ENCODE assay signal across 25 cellular contexts in genomic region chrX:38935561-38935960, GRCh38.
DNase-seq lines count a peak whose midpoint lies in the region; ATAC-seq, FAIRE-seq and TF ChIP-seq lines count a peak whose summit lies in the region.
"Had no signal": no experiment of that assay in that cellular context is flagged by ENCODE, and none has a peak within 500 bp of the region (broad histone marks: within the 10 kb centered on the region; RNA-seq: fewer than 3 reads in every experiment).

No MANE protein-coding gene starts in this region.

- H2AFZ ChIP-seq in GM12878 (ENCODE audit: control insufficient read depth, low read depth, low read length): no peak overlapping the region
- H2AFZ ChIP-seq in GM23338: no peak overlapping the region

- intact Hi-C loops in GM12878 (cut with micrococcal nuclease; ENCODE audit: unreplicated experiment) (no loop called here), left ventricle myocardium superior (cut with micrococcal nuclease) (no loop called here)

- ATAC-seq in GM19328 (IDR thresholded peaks at IDR 0.05; ENCODE audit: unreplicated experiment) (peak; percentile 49), HG02870 (IDR thresholded peaks at IDR 0.05; ENCODE audit: unreplicated experiment) (peak; percentile 71), GM12878 (peak; percentile 25; the same call in 2 of the 3 replicates), left ventricle myocardium superior (no peak), GM23338 (no peak)
- ATAC-seq: K562, Panc1 had no signal

- H3K4me1 ChIP-seq in GM12878 (ENCODE audit: control insufficient read depth, insufficient read depth, low read length) (no peaks in the 10 kb centered on the region), GM23338 (ENCODE audit: insufficient read depth) (no peaks in the 10 kb centered on the region)

- TF ChIP-seq EP300 in GM12878 (IDR thresholded peaks at IDR 0.05; ENCODE audit: borderline replicate concordance in 1 of 2, control insufficient read depth in 1 of 2, low read depth in 2 of 2, low read length in 2 of 2): no peak

- POLR2A ChIA-PET in GM12878 (lab: Charles Lee): interaction anchor here (0.6 kb wide), 1 partner anchor 224 kb away, joined by 4 read pairs; no protein-coding TSS in a partner anchor

- no TSS peak for BruUV-seq in GM12878 (replicated peaks; lab: Mats Ljungman, UMichigan)

- RAD21 ChIA-PET in GM12878 (lab: Charles Lee; ENCODE audit: unreplicated experiment): no interaction called here

- no peaks in the 10 kb centered on the region for H3K9me3 Mint-ChIP-seq in GM23338
- H3K9me3 Mint-ChIP-seq: CD8-positive, alpha-beta memory T cell had no signal

- H3K36me3 Mint-ChIP-seq in GM23338 (ENCODE audit: low read depth): no peaks in the 10 kb centered on the region

- no peaks in the 10 kb centered on the region for H3F3A ChIP-seq in GM23338 (replicated peaks; ENCODE audit: low read depth)

- H3K27ac Mint-ChIP-seq in GM23338: no peak overlapping the region
- H3K27ac Mint-ChIP-seq: CD8-positive, alpha-beta memory T cell had no signal

- H3K4me3 Mint-ChIP-seq in GM23338: no peak overlapping the region
- H3K4me3 Mint-ChIP-seq: CD8-positive, alpha-beta memory T cell had no signal

- no peak for TF ChIP-seq CTCF in GM12865 (IDR thresholded peaks at IDR 0.05; ENCODE audit: insufficient read depth, low read depth, low read length, missing control alignments)
- TF ChIP-seq CTCF in GM12878 (IDR thresholded peaks at IDR 0.05 in 2 of 3, conservative IDR thresholded peaks at IDR 0.05 in 1 of 3; ENCODE audit: control insufficient read depth in 2 of 3, extremely low read depth in 1 of 3, insufficient read depth in 1 of 3, low read depth in 3 of 3, low read length in 3 of 3): no peak
- no peak for TF ChIP-seq CTCF in GM23338 (conservative IDR thresholded peaks at IDR 0.05; ENCODE audit: low read depth in 2 of 2)

- H4K20me1 ChIP-seq in GM12878 (ENCODE audit: control insufficient read depth, insufficient read depth): no peaks in the 10 kb centered on the region
- no peaks in the 10 kb centered on the region for H4K20me1 ChIP-seq in GM23338 (replicated peaks; ENCODE audit: insufficient read depth)

- TF ChIP-seq RAD21 in GM12878 (IDR thresholded peaks at IDR 0.05; ENCODE audit: insufficient read depth, low read depth, low read length): no peak

- H3K27me3 ChIP-seq in GM12878 (replicated peaks in 1 of 2; ENCODE audit: control insufficient read depth in 2 of 2, insufficient read depth in 2 of 2, low read length in 1 of 2) (no peaks in the 10 kb centered on the region), GM23338 (ENCODE audit: insufficient read depth) (no peaks in the 10 kb centered on the region)

- TF ChIP-seq POLR2A in GM12878 (IDR thresholded peaks at IDR 0.05; ENCODE audit: low read depth, low read length): no peak

- H3K9ac ChIP-seq in GM12878 (ENCODE audit: control insufficient read depth, insufficient read depth, low read length): no peak overlapping the region
- H3K9ac ChIP-seq: SK-N-SH had no signal

- H3K27me3 Mint-ChIP-seq in GM23338 (ENCODE audit: insufficient read depth, low read depth, poor library complexity): no peaks in the 10 kb centered on the region

- H3K9me2 ChIP-seq in GM23338 (ENCODE audit: insufficient read depth): no peaks in the 10 kb centered on the region
- H3K9me2 ChIP-seq: SK-N-SH had no signal

- whole genome bisulfite sequencing in GM12878 (ENCODE audit: insufficient coverage, insufficient replicate concordance, low lambda C conversion rate, missing lambda C conversion rate): 19% methylated on average over 4 of the region's 4 CpGs

- no peaks in the 10 kb centered on the region; the same call in 2 of the 3 replicates for H3K9me3 ChIP-seq in GM12878 (replicated peaks; ENCODE audit: control insufficient read depth, insufficient read depth, low read length)
- H3K9me3 ChIP-seq: SK-N-SH had no signal

- FAIRE-seq in GM12878 (lab: Jason Lieb, UNC): no peak
- FAIRE-seq: A204.1, K562 had no signal

- H3K36me3 ChIP-seq in GM12878 (ENCODE audit: control insufficient read depth in 2 of 2, insufficient read depth in 2 of 2, low read length in 1 of 2) (no peaks in the 10 kb centered on the region), GM23338 (ENCODE audit: insufficient read depth) (no peaks in the 10 kb centered on the region)

- H3K27ac ChIP-seq in GM12878 (ENCODE audit: control insufficient read depth, insufficient read depth): peak overlapping the region; percentile 16; the same call in 1 of the 2 replicates
- H3K27ac ChIP-seq in GM23338 (ENCODE audit: low read depth): no peak overlapping the region
- H3K27ac ChIP-seq: C4-2B had no signal

- H3K4me3 ChIP-seq in GM12865 (ENCODE audit: low read depth, low read length) (no peak overlapping the region), GM12878 (no peak overlapping the region), GM23338 (no peak overlapping the region)
- H3K4me3 ChIP-seq: K562 had no signal

- DNase-seq in GM12865 (ENCODE audit: low read depth): peak; percentile 75
- DNase-seq in GM12878 (ENCODE audit: low read depth, low spot score): no peak
- no peak for DNase-seq in left ventricle myocardium superior
- DNase-seq in GM23338 (ENCODE audit: low spot score): no peak
- no peak for DNase-seq in HuH-7.5 (ENCODE audit: low spot score)
- no peak for DNase-seq in D341Med (ENCODE audit: low spot score)
- DNase-seq: CD8-positive, alpha-beta memory T cell; DMS79 treated with DMSO at 0.1 percent for 48 hours; MM.1S; NCI-H1048; NCI-H1417 treated with DMSO at 0.1 percent for 48 hours; NCI-H187 treated with DMSO at 0.1 percent for 48 hours; NCI-H2107; NCI-H2227 treated with DMSO at 0.1 percent for 48 hours; NCI-H510A; NCI-H748 treated with DMSO at 0.1 percent for 48 hours; SIG-M5; SK-N-SH; T-helper 2 cell had no signal

- H3K4me2 ChIP-seq in GM12878 (ENCODE audit: control insufficient read depth, insufficient read depth) (no peak overlapping the region), GM23338 (no peak overlapping the region)
- H3K4me2 ChIP-seq: SK-N-SH had no signal

- in situ Hi-C loops in GM12878 (cut with MboI): no loop called here

- CTCF ChIA-PET in GM12878 (lab: Yijun Ruan, JAX): no interaction called here

- no peaks in the 10 kb centered on the region for H3K4me1 Mint-ChIP-seq in GM23338
- H3K4me1 Mint-ChIP-seq: CD8-positive, alpha-beta memory T cell had no signal

- SMC1A ChIA-PET in GM12878 (lab: Charles Lee; ENCODE audit: uncharacterized antibody, unreplicated experiment): interaction anchor here (1.4 to 2.7 kb wide), 2 partner anchors 11 to 15 kb away, joined by 5 to 10 read pairs; no protein-coding TSS in a partner anchor

- H3K79me2 ChIP-seq in GM12878 (ENCODE audit: control insufficient read depth, insufficient read depth, low read length): no peaks in the 10 kb centered on the region
- H3K79me2 ChIP-seq in GM23338 (replicated peaks; ENCODE audit: insufficient read depth): no peaks in the 10 kb centered on the region

TF ChIP-seq in GM23338, 12 proteins besides CTCF, POLR2A, EP300 and RAD21:
- TF ChIP-seq EZH2phosphoT487 (IDR thresholded peaks at IDR 0.05; ENCODE audit: unreplicated experiment): no peak
- TF ChIP-seq, protein P1, sequence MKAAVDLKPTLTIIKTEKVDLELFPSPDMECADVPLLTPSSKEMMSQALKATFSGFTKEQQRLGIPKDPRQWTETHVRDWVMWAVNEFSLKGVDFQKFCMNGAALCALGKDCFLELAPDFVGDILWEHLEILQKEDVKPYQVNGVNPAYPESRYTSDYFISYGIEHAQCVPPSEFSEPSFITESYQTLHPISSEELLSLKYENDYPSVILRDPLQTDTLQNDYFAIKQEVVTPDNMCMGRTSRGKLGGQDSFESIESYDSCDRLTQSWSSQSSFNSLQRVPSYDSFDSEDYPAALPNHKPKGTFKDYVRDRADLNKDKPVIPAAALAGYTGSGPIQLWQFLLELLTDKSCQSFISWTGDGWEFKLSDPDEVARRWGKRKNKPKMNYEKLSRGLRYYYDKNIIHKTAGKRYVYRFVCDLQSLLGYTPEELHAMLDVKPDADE (IDR thresholded peaks at IDR 0.05): no peak
- TF ChIP-seq ZNF331 (CRISPR knock-in tag; IDR thresholded peaks at IDR 0.05; ENCODE audit: low read depth): no peak
- no peak for TF ChIP-seq EZH2 (IDR thresholded peaks at IDR 0.05; ENCODE audit: low read depth, unreplicated experiment)

Comparison
In these comparisons a context has a peak if more than half of its experiments do, and no peak if none do; other contexts are left out.
1. ATAC-seq: peak in GM19328 (single experiment), HG02870 (single experiment) and GM12878 (single experiment); none in left ventricle myocardium superior (single experiment) and GM23338 (single experiment).